In the genomic region with DNA sequence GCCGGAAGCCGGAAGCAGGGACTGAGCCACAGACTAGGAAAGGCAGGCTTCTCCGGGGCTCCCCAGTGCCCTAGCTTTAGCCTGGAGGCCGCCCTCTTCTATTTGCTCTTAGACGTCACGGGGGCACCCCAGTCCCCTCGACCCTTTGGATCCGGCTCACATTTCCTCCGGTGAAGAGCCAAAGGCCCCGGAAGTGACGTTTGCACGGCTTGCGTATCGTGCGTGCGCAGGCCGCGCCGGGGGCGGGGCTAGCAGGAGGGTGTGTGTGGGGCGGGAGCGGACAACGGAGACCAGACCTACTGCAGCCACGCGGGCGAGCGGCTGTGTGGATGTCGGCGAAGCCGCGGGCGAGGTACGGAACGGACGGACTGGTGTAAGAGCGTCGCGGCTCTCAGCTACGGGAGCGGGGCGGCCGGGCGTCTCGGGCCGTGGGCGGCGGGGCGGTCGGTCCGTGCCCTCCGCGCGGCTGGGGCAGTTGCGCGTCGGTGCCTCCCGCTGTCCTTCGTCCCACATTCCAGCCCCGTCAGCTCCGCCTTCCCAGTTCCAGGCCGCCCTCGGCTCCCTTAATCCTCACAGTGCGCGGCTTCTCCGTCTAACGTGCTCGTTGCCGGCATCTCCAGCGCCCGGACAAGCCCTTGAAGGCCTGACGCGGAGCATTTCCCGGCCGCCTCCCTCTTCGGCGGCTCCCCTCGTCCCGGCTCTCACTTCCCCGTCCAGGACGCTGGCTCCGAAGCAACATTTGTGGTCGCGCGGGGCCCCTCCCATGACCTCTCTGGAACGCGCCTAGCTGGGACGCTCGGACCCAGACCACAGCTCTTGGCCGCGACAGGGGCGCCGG, we compare ENCODE assay signal across 7 cellular contexts. TPM values are rescaled to one million over a fixed set of nuclear protein-coding genes. Genes with fewer than 3 reads are reported as not detected.
DNase-seq lines count a peak whose midpoint lies in the region; ATAC-seq, FAIRE-seq and TF ChIP-seq lines count a peak whose summit lies in the region.

No MANE protein-coding gene starts in this region.

- no peaks in the 10 kb centered on the region for H3K27me3 ChIP-seq in hepatocyte

- DNase-seq in GM18507 (ENCODE audit: extremely low spot score, insufficient read length, low read depth) (peak; percentile 96), NCI-H1930 (lab: John Stamatoyannopoulos, UW) (peak; percentile 98 to 99), T-helper 22 cell (ENCODE audit: low read depth) (peak; percentile 97), astrocyte of the cerebellum (ENCODE audit: low read depth) (peak; percentile 95), hepatocyte (ENCODE audit: low spot score) (peak; percentile 99), renal cortical epithelial cell (ENCODE audit: low read depth) (peak; percentile 90)

- H3K79me2 ChIP-seq in hepatocyte: peaks cover 52% of the 10 kb centered on the region

- no peaks in the 10 kb centered on the region for H3K36me3 ChIP-seq in hepatocyte (replicated peaks; ENCODE audit: insufficient read depth, low read depth)

- peaks cover 3% of the 10 kb centered on the region for H3K4me1 ChIP-seq in hepatocyte (ENCODE audit: insufficient read depth)

- H3K9me2 ChIP-seq in hepatocyte (replicated peaks; ENCODE audit: insufficient read depth): no peaks in the 10 kb centered on the region

- peak overlapping the region; percentile 73 for H2AFZ ChIP-seq in hepatocyte

- peak; percentile 85 for ATAC-seq in HG02973 (IDR thresholded peaks at IDR 0.05; ENCODE audit: unreplicated experiment)

- no peaks in the 10 kb centered on the region for H3K9me3 ChIP-seq in hepatocyte (ENCODE audit: low read depth)

- H4K20me1 ChIP-seq in hepatocyte (ENCODE audit: insufficient read depth, poor library complexity, severe bottlenecking): no peaks in the 10 kb centered on the region

- H3K4me2 ChIP-seq in hepatocyte: peak overlapping the region; percentile 90

- TF ChIP-seq CTCF in astrocyte of the cerebellum (IDR thresholded peaks at IDR 0.05; ENCODE audit: low read depth, low read length, missing control alignments) (no peak), hepatocyte (IDR thresholded peaks at IDR 0.05; ENCODE audit: poor library complexity) (no peak)

- 1% methylated on average over 83 of the region's 92 CpGs for WGBS in hepatocyte (ENCODE audit: low lambda C conversion rate, missing lambda C conversion rate)

- H3K4me3 ChIP-seq in astrocyte of the cerebellum (ENCODE audit: low read depth, low read length): peak overlapping the region; percentile 93
- H3K4me3 ChIP-seq in hepatocyte: peak overlapping the region; percentile 94

- peak overlapping the region; percentile 99 for H3K27ac ChIP-seq in hepatocyte

- peak; percentile 91 for FAIRE-seq in GM18507 (lab: Jason Lieb, UNC)

- in situ Hi-C loops in astrocyte of the cerebellum (cut with HindIII; ENCODE audit: low sequenced_read_pairs): no loop called here

RNA-seq across cellular contexts. Expression of a gene that starts 25.8 kb away (rescaled TPM):
- total RNA-seq in hepatocyte (9.4 and 15.9 TPM in 2 replicates), renal cortical epithelial cell (4.0 and 8.4 TPM in 2 replicates)
- polyA plus RNA-seq in hepatocyte: 6.9 and 7.2 TPM in 2 replicates

Comparison
In these comparisons a context has a peak if more than half of its experiments do, and no peak if none do; other contexts are left out.
1. Peak in every context shown above with its lines: DNase-seq, ATAC-seq, H3K4me3 ChIP-seq and H3K27ac ChIP-seq.